In the genomic region with DNA sequence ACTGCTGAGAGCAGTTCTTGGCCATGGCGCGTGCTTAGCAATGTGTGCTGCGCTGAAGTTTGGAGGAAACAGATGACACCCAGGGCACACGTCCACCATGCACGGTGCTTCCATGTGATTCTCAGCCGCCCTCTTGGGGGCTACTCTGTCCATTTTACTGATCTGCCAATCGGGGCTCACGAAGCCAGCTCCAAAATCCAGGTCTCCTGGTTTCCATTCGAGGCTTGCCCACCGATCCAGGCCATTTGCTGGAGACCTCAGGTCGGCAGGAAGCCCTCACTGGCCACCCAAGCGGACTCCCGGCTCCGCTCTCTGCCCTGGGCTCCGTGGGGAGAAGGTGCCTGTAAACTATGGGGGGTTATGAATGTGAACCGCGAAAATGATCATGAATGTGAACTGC, we compare ENCODE assay signal across 21 cellular contexts. TPM values are rescaled to one million over a fixed set of nuclear protein-coding genes. Genes with fewer than 3 reads are reported as not detected.
A peak's percentile ranks its signal among the peaks of the same experiment; 100 is the strongest.
DNase-seq lines count a peak whose midpoint lies in the region; ATAC-seq, FAIRE-seq and TF ChIP-seq lines count a peak whose summit lies in the region.
"Had no signal": no experiment of that assay in that cellular context is flagged by ENCODE, and none has a peak within 500 bp of the region (broad histone marks: within the 10 kb centered on the region; RNA-seq: fewer than 3 reads in every experiment).

No MANE protein-coding gene starts in this region.

- H3K9me2 ChIP-seq in OCI-LY7 (ENCODE audit: insufficient read depth, low read length), result no peaks in the 10 kb centered on the region

- WGBS in right lobe of liver (ENCODE audit: insufficient coverage, low coverage, low lambda C conversion rate, missing lambda C conversion rate), result 69% methylated on average over 11 of the region's 17 CpGs
- 56% methylated on average over 17 of the region's 17 CpGs for WGBS in HepG2 (ENCODE audit: low lambda C conversion rate)
- 88 to 91% methylated on average over 17 of the region's 17 CpGs for WGBS in aorta, 2 donors

- no peaks in the 10 kb centered on the region for H3K36me3 Mint-ChIP-seq in nephron (ENCODE audit: low read depth)
- H3K36me3 Mint-ChIP-seq in progenitor cell of endocrine pancreas (ENCODE audit: insufficient read depth), result no peaks in the 10 kb centered on the region
- H3K36me3 Mint-ChIP-seq in stimulated activated effector memory CD8-positive, alpha-beta T cell treated with anti-CD3 and anti-CD28 coated beads, Interleukin-12 subunit alpha, Interleukin-12 subunit beta, amount 100 ng/mL, for 72 hours, result no peaks in the 10 kb centered on the region
- H3K36me3 Mint-ChIP-seq: CD8-positive, alpha-beta T cell had no signal

- TF ChIP-seq CTCF in right lobe of liver (IDR thresholded peaks at IDR 0.05) (no peak), HepG2 (CRISPR knock-in tag; IDR thresholded peaks at IDR 0.05) (no peak), nephron (IDR thresholded peaks at IDR 0.05; ENCODE audit: unreplicated experiment in 3 of 3) (no peak), progenitor cell of endocrine pancreas (IDR thresholded peaks at IDR 0.05; ENCODE audit: unreplicated experiment) (no peak), OCI-LY7 (conservative IDR thresholded peaks at IDR 0.05; ENCODE audit: low read length) (no peak)

- H3K4me2 ChIP-seq in HepG2 (ENCODE audit: low read depth, low read length) (no peak overlapping the region), OCI-LY7 (ENCODE audit: low read length) (no peak overlapping the region)
- H3K4me2 ChIP-seq: BLaER1 had no signal

- CTCF ChIA-PET in HepG2 (lab: Yijun Ruan, JAX; ENCODE audit: low intra/inter-chr PET ratio, low total read pairs), result no interaction called here
- CTCF ChIA-PET in OCI-LY7 (lab: Charles Lee; ENCODE audit: unreplicated experiment), result no interaction called here

- no peak for FAIRE-seq in HepG2 (lab: Jason Lieb, UNC)
- FAIRE-seq: GM12878 had no signal

- ATAC-seq in right lobe of liver (no peak), HepG2 (no peak), aorta (ENCODE audit: low FRiP score) (no peak)
- ATAC-seq in stimulated activated effector memory CD8-positive, alpha-beta T cell treated with anti-CD3 and anti-CD28 coated beads, Interleukin-12 subunit alpha, Interleukin-12 subunit beta, amount 100 ng/mL, for 72 hours, result no peak
- ATAC-seq: CD8-positive, alpha-beta T cell; GM12878 had no signal

- DNase-seq in right lobe of liver, result peak in 2 of 3 donors; percentile 5 to 8
- no peak for DNase-seq in HepG2 (ENCODE audit: low spot score)
- no peak for DNase-seq in progenitor cell of endocrine pancreas (ENCODE audit: low spot score, unreplicated experiment)
- DNase-seq in aorta, result peak; percentile 12 to 56
- DNase-seq in OCI-LY7 (ENCODE audit: low spot score), result no peak
- no peak for DNase-seq in SHP77 treated with DMSO at 0.1 percent for 48 hours (lab: John Stamatoyannopoulos, UW)
- no peak for DNase-seq in stimulated activated effector memory CD8-positive, alpha-beta T cell treated with anti-CD3 and anti-CD28 coated beads, Interleukin-12 subunit alpha, Interleukin-12 subunit beta, amount 100 ng/mL, for 72 hours (ENCODE audit: low spot score in 2 of 2)
- DNase-seq: 8988T; CD8-positive, alpha-beta T cell; DMS 273 treated with DMSO at 0.1 percent for 48 hours; DND-41; EL; GOT3; H9 had no signal

- no peak for TF ChIP-seq RAD21 in HepG2 (CRISPR knock-in tag; IDR thresholded peaks at IDR 0.05)

- intact Hi-C loops in right lobe of liver (cut with DNase I) (no loop called here), HepG2 (cut with micrococcal nuclease; ENCODE audit: unreplicated experiment) (no loop called here), aorta (cut with DNase I) (no loop called here), OCI-LY7 (cut with micrococcal nuclease; ENCODE audit: unreplicated experiment) (no loop called here)

- peak overlapping the region; percentile 90 to 100 (median 94) for H3K27ac Mint-ChIP-seq in nephron
- H3K27ac Mint-ChIP-seq in progenitor cell of endocrine pancreas, result peak overlapping the region; percentile 76
- no peak overlapping the region for H3K27ac Mint-ChIP-seq in stimulated activated effector memory CD8-positive, alpha-beta T cell treated with anti-CD3 and anti-CD28 coated beads, Interleukin-12 subunit alpha, Interleukin-12 subunit beta, amount 100 ng/mL, for 72 hours
- H3K27ac Mint-ChIP-seq: CD8-positive, alpha-beta T cell; H9 had no signal

- no peak overlapping the region for H3K9ac ChIP-seq in HepG2 (ENCODE audit: insufficient read depth, low read depth, low read length)
- H3K9ac ChIP-seq: BLaER1 had no signal

- POLR2A ChIA-PET in HepG2 (lab: Yijun Ruan, JAX), result no interaction called here
- POLR2A ChIA-PET in OCI-LY7 (lab: Charles Lee), result interaction anchor here (0.6 kb wide), 1 partner anchor 1103 kb away, joined by 4 read pairs; no protein-coding TSS in a partner anchor

- no peak for TF ChIP-seq POLR2A in right lobe of liver (IDR thresholded peaks at IDR 0.05)
- no peak for TF ChIP-seq POLR2A in HepG2 (IDR thresholded peaks at IDR 0.05; ENCODE audit: insufficient read depth in 1 of 2, low read depth in 2 of 2, low read length in 2 of 2)

- in situ Hi-C loops in HepG2 (cut with HindIII; ENCODE audit: extremely low pct_ligation_motif_present, low pct_unique_long_range_greater_than_20kb), result no loop called here

- H3K9me3 Mint-ChIP-seq in nephron, result no peaks in the 10 kb centered on the region
- no peaks in the 10 kb centered on the region for H3K9me3 Mint-ChIP-seq in progenitor cell of endocrine pancreas (ENCODE audit: low read depth)
- peaks cover 2% of the 10 kb centered on the region for H3K9me3 Mint-ChIP-seq in stimulated activated effector memory CD8-positive, alpha-beta T cell treated with anti-CD3 and anti-CD28 coated beads, Interleukin-12 subunit alpha, Interleukin-12 subunit beta, amount 100 ng/mL, for 72 hours
- H3K9me3 Mint-ChIP-seq: CD8-positive, alpha-beta T cell had no signal

- H3K9me3 ChIP-seq in right lobe of liver (no peaks in the 10 kb centered on the region), HepG2 (ENCODE audit: low read length) (no peaks in the 10 kb centered on the region), aorta (ENCODE audit: control insufficient read depth, low read length) (no peaks in the 10 kb centered on the region), OCI-LY7 (ENCODE audit: low read length) (no peaks in the 10 kb centered on the region)
- H3K9me3 ChIP-seq: BLaER1 had no signal

- H2AFZ ChIP-seq in HepG2 (ENCODE audit: low read length), result no peak overlapping the region
- H2AFZ ChIP-seq in OCI-LY7 (ENCODE audit: low read length), result no peak overlapping the region

- TF ChIP-seq EP300 in HepG2 (IDR thresholded peaks at IDR 0.05; ENCODE audit: low read depth in 2 of 2, low read length in 2 of 2) (no peak), HepG2 (CRISPR knock-in tag; IDR thresholded peaks at IDR 0.05; ENCODE audit: borderline replicate concordance) (no peak)

- H3K36me3 ChIP-seq in right lobe of liver (no peaks in the 10 kb centered on the region), HepG2 (replicated peaks in 1 of 2; ENCODE audit: control insufficient read depth in 1 of 2, insufficient read depth in 2 of 2, low read length in 2 of 2) (no peaks in the 10 kb centered on the region), aorta (ENCODE audit: control insufficient read depth in 1 of 2, insufficient read depth in 2 of 2, low read length in 1 of 2) (no peaks in the 10 kb centered on the region), OCI-LY7 (ENCODE audit: insufficient read depth, low read length) (no peaks in the 10 kb centered on the region)
- H3K36me3 ChIP-seq: BLaER1 had no signal

- H3K27me3 ChIP-seq in right lobe of liver, result no peaks in the 10 kb centered on the region
- H3K27me3 ChIP-seq in HepG2 (ENCODE audit: control insufficient read depth in 1 of 2, insufficient read depth in 2 of 2, low read length in 2 of 2), result peaks cover 7 to 71% of the 10 kb centered on the region in 2 experiments; a peak in 4 of 5 replicates
- H3K27me3 ChIP-seq in aorta (ENCODE audit: control insufficient read depth in 1 of 2, insufficient read depth in 2 of 2, low read length in 1 of 2), result no peaks in the 10 kb centered on the region
- H3K27me3 ChIP-seq: BLaER1 had no signal

- H3K4me3 ChIP-seq in right lobe of liver (no peak overlapping the region), HepG2 (replicated peaks in 1 of 3; ENCODE audit: insufficient read depth in 1 of 3, low read depth in 2 of 3, low read length in 3 of 3) (no peak overlapping the region), aorta (ENCODE audit: low read length in 2 of 2) (no peak overlapping the region), OCI-LY7 (ENCODE audit: low read depth, low read length, poor library complexity, severe bottlenecking) (no peak overlapping the region)
- H3K4me3 ChIP-seq: BLaER1, GM12878 had no signal

- no peaks in the 10 kb centered on the region for H3K4me1 ChIP-seq in right lobe of liver
- peaks cover 39% of the 10 kb centered on the region for H3K4me1 ChIP-seq in HepG2 (ENCODE audit: insufficient read depth, low read length)
- H3K4me1 ChIP-seq in aorta (ENCODE audit: control insufficient read depth in 1 of 2, insufficient read depth in 2 of 2, low read length in 2 of 2), result no peaks in the 10 kb centered on the region
- H3K4me1 ChIP-seq in OCI-LY7 (ENCODE audit: insufficient read depth, low read length, poor library complexity, severe bottlenecking), result no peaks in the 10 kb centered on the region

- no peak overlapping the region for H3K4me3 Mint-ChIP-seq in nephron
- no peak overlapping the region for H3K4me3 Mint-ChIP-seq in progenitor cell of endocrine pancreas (ENCODE audit: low read depth)
- no peak overlapping the region for H3K4me3 Mint-ChIP-seq in stimulated activated effector memory CD8-positive, alpha-beta T cell treated with anti-CD3 and anti-CD28 coated beads, Interleukin-12 subunit alpha, Interleukin-12 subunit beta, amount 100 ng/mL, for 72 hours
- H3K4me3 Mint-ChIP-seq: CD8-positive, alpha-beta T cell; H9 had no signal

- H3K79me2 ChIP-seq in HepG2 (ENCODE audit: insufficient read depth, low read length) (no peaks in the 10 kb centered on the region), OCI-LY7 (ENCODE audit: insufficient read depth, low read depth, low read length) (no peaks in the 10 kb centered on the region)

- H4K20me1 ChIP-seq in HepG2 (ENCODE audit: insufficient read depth, low read length) (no peaks in the 10 kb centered on the region), OCI-LY7 (ENCODE audit: insufficient read depth, low read length) (no peaks in the 10 kb centered on the region)
- H4K20me1 ChIP-seq: BLaER1 had no signal

- H3K27me3 Mint-ChIP-seq in nephron (ENCODE audit: low read depth) (peaks cover 21% of the 10 kb centered on the region), progenitor cell of endocrine pancreas (peaks cover 4% of the 10 kb centered on the region)

- H3K4me1 Mint-ChIP-seq in nephron, result peaks cover 68% of the 10 kb centered on the region
- H3K4me1 Mint-ChIP-seq in progenitor cell of endocrine pancreas (ENCODE audit: low read depth), result peaks cover 17% of the 10 kb centered on the region
- no peaks in the 10 kb centered on the region for H3K4me1 Mint-ChIP-seq in stimulated activated effector memory CD8-positive, alpha-beta T cell treated with anti-CD3 and anti-CD28 coated beads, Interleukin-12 subunit alpha, Interleukin-12 subunit beta, amount 100 ng/mL, for 72 hours

- H3K27ac ChIP-seq in right lobe of liver (no peak overlapping the region), HepG2 (ENCODE audit: extremely low read length, insufficient read depth, low read length) (no peak overlapping the region), aorta (ENCODE audit: low read depth in 1 of 2, low read length in 2 of 2) (no peak overlapping the region), OCI-LY7 (ENCODE audit: low read depth, low read length, poor library complexity, severe bottlenecking) (no peak overlapping the region)
- H3K27ac ChIP-seq: BLaER1 had no signal

- BruUV-seq in HepG2 (replicated peaks; lab: Mats Ljungman, UMichigan) (no TSS peak), OCI-LY7 (replicated peaks; lab: Mats Ljungman, UMichigan) (no TSS peak)

RNA-seq across cellular contexts. Expression of a gene that starts 11.7 kb away (rescaled TPM):
- total RNA-seq in right lobe of liver, result under 1 TPM in 5 of 6 experiments, not detected in 1; 0.07 to 0.23 (median 0.12) TPM
- not detected in 2 replicates for total RNA-seq in HepG2 (2016; rRNA removed; fragmentation: Illumina TruSeq; extraction: Trizol)
- not detected in 2 replicates for total RNA-seq in HepG2 (2016; cell fraction: cytosol; rRNA removed; fragmentation: Illumina TruSeq; extraction: Trizol; ENCODE audit: low read depth)
- total RNA-seq in HepG2 (2016; cell fraction: insoluble cytoplasmic fraction; rRNA removed; fragmentation: Illumina TruSeq; extraction: Trizol), result not detected in 2 replicates
- not detected in 2 replicates for total RNA-seq in HepG2 (2016; cell fraction: membrane; rRNA removed; fragmentation: Illumina TruSeq; extraction: Trizol)
- not detected in 2 replicates for total RNA-seq in HepG2 (2016; cell fraction: nucleus; rRNA removed; fragmentation: Illumina TruSeq; extraction: Trizol)
- 0.01 and 0.09 TPM in 2 replicates for polyA plus RNA-seq in HepG2 (2011; rRNA removed)
- 0.01 and 0.03 TPM in 2 replicates for polyA plus RNA-seq in HepG2 (2011; cell fraction: cytosol; rRNA removed)
- 0.14 and 0.32 TPM in 2 replicates for polyA plus RNA-seq in HepG2 (2011; cell fraction: nucleus; rRNA removed)
- polyA plus RNA-seq in HepG2 (2012), result 0.05 TPM in 2 replicates
- polyA plus RNA-seq in HepG2 (2016; cell fraction: cytosol; fragmentation: Illumina TruSeq; extraction: Trizol; ENCODE audit: low read depth), result not detected in 2 replicates
- polyA plus RNA-seq in HepG2 (2016; cell fraction: insoluble cytoplasmic fraction; fragmentation: Illumina TruSeq; extraction: Trizol; ENCODE audit: low read depth), result not detected in 2 replicates
- polyA plus RNA-seq in HepG2 (2016; cell fraction: membrane; fragmentation: Illumina TruSeq; extraction: Trizol; ENCODE audit: low read depth), result not detected in 2 replicates
- not detected in 2 replicates for polyA plus RNA-seq in HepG2 (2016; cell fraction: nucleus; fragmentation: Illumina TruSeq; extraction: Trizol; ENCODE audit: insufficient read depth, low read depth)
- polyA minus RNA-seq in HepG2 (2011; rRNA and poly(A)+ RNA removed; ENCODE audit: low replicate concordance), result 0.04 TPM in 1 of 2 replicates, not detected in the other
- polyA minus RNA-seq in HepG2 (2011; cell fraction: cytosol; rRNA and poly(A)+ RNA removed), result not detected in 2 replicates
- polyA minus RNA-seq in HepG2 (2011; cell fraction: nucleus; rRNA and poly(A)+ RNA removed), result 0.13 TPM in 1 of 2 replicates, not detected in the other
- total RNA-seq in progenitor cell of endocrine pancreas, result not detected in 2 replicates
- under 1 TPM; 0.06 to 0.19 TPM for total RNA-seq in aorta
- under 1 TPM; 0.03 to 0.38 TPM for polyA plus RNA-seq in aorta
- not detected in 2 replicates for total RNA-seq in OCI-LY7 (2014; rRNA removed; shearing (Covaris generic))
- total RNA-seq in OCI-LY7 (2022), result not detected in 2 replicates
- total RNA-seq: A673; CD8-positive, alpha-beta T cell; G401; GM12878; H9; HT-29 had no signal
- polyA plus RNA-seq: AG04450, GM12878 had no signal

Comparison
In these comparisons a context has a peak if more than half of its experiments do, and no peak if none do; other contexts are left out.
1. DNase-seq: peak in right lobe of liver (2 of 3) and aorta (2 of 2); none in HepG2 (single experiment), progenitor cell of endocrine pancreas (single experiment), OCI-LY7 (single experiment), SHP77 treated with DMSO at 0.1 percent for 48 hours (single experiment) and stimulated activated effector memory CD8-positive, alpha-beta T cell treated with anti-CD3 and anti-CD28 coated beads, Interleukin-12 subunit alpha, Interleukin-12 subunit beta, amount 100 ng/mL, for 72 hours (0 of 2).